ENCODE assay signal across 26 cellular contexts in genomic region chr10:97867220-97867800, GRCh38.
"Had no signal": no experiment of that assay in that cellular context is flagged by ENCODE, and none has a peak within 500 bp of the region (broad histone marks: within the 10 kb centered on the region; RNA-seq: fewer than 3 reads in every experiment).

No MANE protein-coding gene starts in this region.

- H3K36me3 Mint-ChIP-seq: activated CD8-positive, alpha-beta memory T cell treated with anti-CD3 and anti-CD28 coated beads, Interleukin-2, amount 10 ng/mL, durations not matched to agents 7 days and 5 days; activated naive CD4-positive, alpha-beta T cell treated with anti-CD3 and anti-CD28 coated beads, Interleukin-2, amount 50 U/mL, for 72 hours; neural progenitor cell; WTC11 had no signal

- H3K27me3 ChIP-seq: breast epithelium, uterus had no signal

- DNase-seq: activated CD4-positive, alpha-beta memory T cell treated with anti-CD3 and anti-CD28 coated beads, Interleukin-2, amount 10 ng/mL, durations not matched to agents 7 days and 5 days; activated CD4-positive, alpha-beta T cell treated with anti-CD3 and anti-CD28 coated beads for 1 hour; activated CD4-positive, alpha-beta T cell treated with anti-CD3 and anti-CD28 coated beads, Interleukin-2, amount 10 ng/mL, durations not matched to agents 7 days and 5 days; activated CD8-positive, alpha-beta memory T cell treated with anti-CD3 and anti-CD28 coated beads, Interleukin-2, amount 10 ng/mL, durations not matched to agents 7 days and 5 days; activated naive CD4-positive, alpha-beta T cell; activated T-cell treated with anti-CD3 and anti-CD28 coated beads, Interleukin-2, amount 50 U/mL, for 48 hours; central memory CD4-positive, alpha-beta T cell; foreskin fibroblast; head of caudate nucleus; hippocampal formation; kidney; left colon; mammary epithelial cell; right cardiac atrium; stimulated activated CD4-positive, alpha-beta T cell treated with anti-CD3 and anti-CD28 coated beads, Interleukin-2, amount 100 ng/mL, for 48 hours; stimulated activated naive CD8-positive, alpha-beta T cell treated with anti-CD3 and anti-CD28 coated beads, Interleukin-15, Interleukin-2, amounts not matched to agents 100 U/mL and 50 U/mL, for 24 hours; T-helper 2 cell; trophoblast cell; uterus had no signal

- H3K4me3 Mint-ChIP-seq: activated CD4-positive, alpha-beta memory T cell treated with anti-CD3 and anti-CD28 coated beads, Interleukin-2, amount 10 ng/mL, durations not matched to agents 7 days and 5 days; activated CD4-positive, alpha-beta T cell treated with anti-CD3 and anti-CD28 coated beads, Interleukin-2, amount 10 ng/mL, durations not matched to agents 7 days and 5 days; activated CD8-positive, alpha-beta memory T cell treated with anti-CD3 and anti-CD28 coated beads, Interleukin-2, amount 10 ng/mL, durations not matched to agents 7 days and 5 days; endodermal cell; neural progenitor cell; WTC11 had no signal

- H3K9me3 Mint-ChIP-seq: activated CD4-positive, alpha-beta memory T cell treated with anti-CD3 and anti-CD28 coated beads, Interleukin-2, amount 10 ng/mL, durations not matched to agents 7 days and 5 days; activated CD4-positive, alpha-beta T cell treated with anti-CD3 and anti-CD28 coated beads, Interleukin-2, amount 10 ng/mL, durations not matched to agents 7 days and 5 days; activated naive CD4-positive, alpha-beta T cell treated with anti-CD3 and anti-CD28 coated beads, Interleukin-2, amount 50 U/mL, for 72 hours; endodermal cell; neural progenitor cell; WTC11 had no signal

- H3K9me3 ChIP-seq: breast epithelium, thoracic aorta, uterus had no signal

- H3K4me1 ChIP-seq: neural progenitor cell, uterus had no signal

- ATAC-seq: activated CD8-positive, alpha-beta memory T cell treated with anti-CD3 and anti-CD28 coated beads, Interleukin-2, amount 10 ng/mL, durations not matched to agents 7 days and 5 days; activated naive CD4-positive, alpha-beta T cell treated with anti-CD3 and anti-CD28 coated beads, Interleukin-2, amount 50 U/mL, for 72 hours; esophagus mucosa; left colon; right cardiac atrium; stimulated activated naive CD8-positive, alpha-beta T cell treated with anti-CD3 and anti-CD28 coated beads, Interleukin-15, Interleukin-2, amounts not matched to agents 100 U/mL and 50 U/mL, for 24 hours; WTC11 had no signal

- H3K27ac ChIP-seq: neural progenitor cell, thoracic aorta, uterus had no signal

- H3K36me3 ChIP-seq: breast epithelium, neural progenitor cell, thoracic aorta, uterus had no signal

- H3K27ac Mint-ChIP-seq: activated CD4-positive, alpha-beta memory T cell treated with anti-CD3 and anti-CD28 coated beads, Interleukin-2, amount 10 ng/mL, durations not matched to agents 7 days and 5 days; activated CD4-positive, alpha-beta T cell treated with anti-CD3 and anti-CD28 coated beads, Interleukin-2, amount 10 ng/mL, durations not matched to agents 7 days and 5 days; activated CD8-positive, alpha-beta memory T cell treated with anti-CD3 and anti-CD28 coated beads, Interleukin-2, amount 10 ng/mL, durations not matched to agents 7 days and 5 days; endodermal cell; neural progenitor cell; WTC11 had no signal

- H3K4me3 ChIP-seq: breast epithelium, neural progenitor cell, thoracic aorta, uterus had no signal
